ENCODE assay signal across 23 cellular contexts in genomic region chr12:98064501-98064900, GRCh38.
"Had no signal": no experiment of that assay in that cellular context is flagged by ENCODE, and none has a peak within 500 bp of the region (broad histone marks: within the 10 kb centered on the region; RNA-seq: fewer than 3 reads in every experiment).

No MANE protein-coding gene starts in this region.

- H2AFZ ChIP-seq: hepatocyte had no signal

- H3K4me3 ChIP-seq: colonic mucosa, gastrocnemius medialis, heart left ventricle, hepatocyte, left lung, pancreas, right lobe of liver, suprapubic skin had no signal

- H3K36me3 ChIP-seq: colonic mucosa, gastrocnemius medialis, heart left ventricle, left lung, neutrophil, pancreas, right lobe of liver, suprapubic skin had no signal

- H3K36me3 Mint-ChIP-seq: natural killer cell had no signal

- H3K4me2 ChIP-seq: hepatocyte had no signal

- H3K9me3 Mint-ChIP-seq: central memory CD8-positive, alpha-beta T cell; dendritic cell treated with granulocyte-macrophage colony-stimulating factor and Interleukin-4, amounts not matched to agents 40 ng/mL and 50 ng/mL, for 4 days; endodermal cell; stimulated activated naive CD8-positive, alpha-beta T cell treated with anti-CD3 and anti-CD28 coated beads, Interleukin-15, amount 100 ng/mL, for 72 hours had no signal

- DNase-seq: colonic mucosa; effector CD8-positive, alpha-beta T cell; endodermal cell; erythroblast; gastrocnemius medialis; heart left ventricle; left cardiac atrium; left lung; mesendoderm; natural killer cell; pancreas; retina; right lobe of liver; small intestine; stimulated activated CD4-positive, alpha-beta T cell treated with anti-CD3 and anti-CD28 coated beads, Interleukin-15, amount 100 ng/mL, for 24 hours; stimulated activated CD4-positive, alpha-beta T cell treated with anti-CD3 and anti-CD28 coated beads, Interleukin-2, amount 100 ng/mL, for 48 hours; stimulated activated naive CD4-positive, alpha-beta T cell; stimulated activated naive CD8-positive, alpha-beta T cell treated with anti-CD3 and anti-CD28 coated beads, Interleukin-15, amount 100 ng/mL, for 72 hours had no signal

- H3K27me3 ChIP-seq: colonic mucosa, gastrocnemius medialis, heart left ventricle, hepatocyte, left lung, neutrophil, pancreas, right lobe of liver, suprapubic skin had no signal

- H3K4me1 ChIP-seq: colonic mucosa, gastrocnemius medialis, heart left ventricle, left lung, pancreas, right lobe of liver had no signal

- H3K4me1 Mint-ChIP-seq: central memory CD8-positive, alpha-beta T cell; natural killer cell; stimulated activated naive CD8-positive, alpha-beta T cell treated with anti-CD3 and anti-CD28 coated beads, Interleukin-15, amount 100 ng/mL, for 72 hours had no signal

- FAIRE-seq: pancreas, small intestine had no signal

- H3K79me2 ChIP-seq: hepatocyte had no signal

- H3K4me3 Mint-ChIP-seq: central memory CD8-positive, alpha-beta T cell; dendritic cell treated with granulocyte-macrophage colony-stimulating factor and Interleukin-4, amounts not matched to agents 40 ng/mL and 50 ng/mL, for 4 days; endodermal cell; natural killer cell; stimulated activated naive CD8-positive, alpha-beta T cell treated with anti-CD3 and anti-CD28 coated beads, Interleukin-15, amount 100 ng/mL, for 72 hours had no signal

- H3K27me3 Mint-ChIP-seq: central memory CD8-positive, alpha-beta T cell; dendritic cell treated with granulocyte-macrophage colony-stimulating factor and Interleukin-4, amounts not matched to agents 40 ng/mL and 50 ng/mL, for 4 days; stimulated activated naive CD8-positive, alpha-beta T cell treated with anti-CD3 and anti-CD28 coated beads, Interleukin-15, amount 100 ng/mL, for 72 hours had no signal

- H3K27ac Mint-ChIP-seq: dendritic cell treated with granulocyte-macrophage colony-stimulating factor and Interleukin-4, amounts not matched to agents 40 ng/mL and 50 ng/mL, for 4 days; endodermal cell; natural killer cell had no signal

- H3K9me3 ChIP-seq: colonic mucosa, gastrocnemius medialis, heart left ventricle, left lung, neutrophil, pancreas, right lobe of liver, suprapubic skin had no signal

- H3K27ac ChIP-seq: colonic mucosa, gastrocnemius medialis, heart left ventricle, hepatocyte, left lung, neutrophil, pancreas, right lobe of liver, suprapubic skin had no signal
